8 cellular contexts compared by ENCODE assay signal in genomic region chr10:84194424-84195043, GRCh38. TPM values are rescaled to one million over a fixed set of nuclear protein-coding genes. Genes with fewer than 3 reads are reported as not detected.
DNase-seq lines count a peak whose midpoint lies in the region; ATAC-seq and TF ChIP-seq lines count a peak whose summit lies in the region.

Gene CDHR1, plus strand, starts transcription at chr10:84194537. Its CDS starts 224 bp downstream, at chr10:84194761.

- H3K4me3 Mint-ChIP-seq in activated CD8-positive, alpha-beta memory T cell treated with anti-CD3 and anti-CD28 coated beads, Interleukin-2, amount 10 ng/mL, durations not matched to agents 7 days and 5 days = peak within 1 kb of the TSS; percentile 43

- DNase-seq in ELR (ENCODE audit: low read depth) = peak; percentile 16
- peak; percentile 28 for DNase-seq in MV-4-11 (lab: John Stamatoyannopoulos, UW)
- DNase-seq in activated CD8-positive, alpha-beta memory T cell treated with anti-CD3 and anti-CD28 coated beads, Interleukin-2, amount 10 ng/mL, durations not matched to agents 7 days and 5 days = peak; percentile 62
- peak in 6 of 10 donors; percentile 38 to 93 (median 47) for DNase-seq in posterior cingulate gyrus
- no peak for DNase-seq in NCI-H2107 (lab: John Stamatoyannopoulos, UW)
- no peak for DNase-seq in SIG-M5 (lab: John Stamatoyannopoulos, UW)

- no peak within 1 kb of the TSS for H3K27ac Mint-ChIP-seq in activated CD8-positive, alpha-beta memory T cell treated with anti-CD3 and anti-CD28 coated beads, Interleukin-2, amount 10 ng/mL, durations not matched to agents 7 days and 5 days

- no peak for TF ChIP-seq POLR2A in gastroesophageal sphincter (IDR thresholded peaks at IDR 0.05)

- ATAC-seq in GM21528 (IDR thresholded peaks at IDR 0.05; ENCODE audit: low FRiP score, unreplicated experiment) (peak; percentile 56), gastroesophageal sphincter (peak; percentile 39)
- peak; percentile 83 for ATAC-seq in activated CD8-positive, alpha-beta memory T cell treated with anti-CD3 and anti-CD28 coated beads, Interleukin-2, amount 10 ng/mL, durations not matched to agents 7 days and 5 days

- no peaks in the 10 kb centered on the region for H3K36me3 Mint-ChIP-seq in activated CD8-positive, alpha-beta memory T cell treated with anti-CD3 and anti-CD28 coated beads, Interleukin-2, amount 10 ng/mL, durations not matched to agents 7 days and 5 days

- TF ChIP-seq CTCF in gastroesophageal sphincter (IDR thresholded peaks at IDR 0.05) = no peak

- H3K4me1 Mint-ChIP-seq in activated CD8-positive, alpha-beta memory T cell treated with anti-CD3 and anti-CD28 coated beads, Interleukin-2, amount 10 ng/mL, durations not matched to agents 7 days and 5 days = peaks cover 10% of the 10 kb centered on the region

- CTCF ChIA-PET in activated CD8-positive, alpha-beta memory T cell treated with anti-CD3 and anti-CD28 coated beads, Interleukin-2, amount 10 ng/mL, durations not matched to agents 7 days and 5 days (lab: Charles Lee) = interaction anchor here (0.9 to 2.6 kb wide), 4 partner anchors 11 to 56 kb away, joined by 3 to 9 read pairs (median 7); partner anchors contain the start of gene GHITM

- TF ChIP-seq EP300 in gastroesophageal sphincter (IDR thresholded peaks at IDR 0.05) = no peak

- no CpG with 5 or more reads among the region's 61 CpGs for WGBS in gastroesophageal sphincter (ENCODE audit: low coverage in 1 of 2), 2 donors

- H3K27me3 Mint-ChIP-seq in activated CD8-positive, alpha-beta memory T cell treated with anti-CD3 and anti-CD28 coated beads, Interleukin-2, amount 10 ng/mL, durations not matched to agents 7 days and 5 days = peaks cover 38% of the 10 kb centered on the region

- H3K36me3 ChIP-seq in gastroesophageal sphincter = no peaks in the 10 kb centered on the region

- H3K4me3 ChIP-seq in gastroesophageal sphincter = peak within 1 kb of the TSS; percentile 3 to 55

- intact Hi-C loops in posterior cingulate gyrus (cut with DNase I) = no loop called here

- H3K9me3 ChIP-seq in gastroesophageal sphincter = no peaks in the 10 kb centered on the region

- no peak within 1 kb of the TSS for H3K27ac ChIP-seq in gastroesophageal sphincter

- H3K27me3 ChIP-seq in gastroesophageal sphincter = peaks cover 79% of the 10 kb centered on the region

- peaks cover 0 to 15% (median 8%) of the 10 kb centered on the region in 3 donors for H3K4me1 ChIP-seq in gastroesophageal sphincter

- no peaks in the 10 kb centered on the region for H3K9me3 Mint-ChIP-seq in activated CD8-positive, alpha-beta memory T cell treated with anti-CD3 and anti-CD28 coated beads, Interleukin-2, amount 10 ng/mL, durations not matched to agents 7 days and 5 days (ENCODE audit: low read depth)

RNA-seq across cellular contexts. Expression of gene CDHR1, which starts in this region (rescaled TPM):
- 1 to 10 TPM in 1 of 2 experiments, under 1 TPM in 1; 0.37 to 1.6 TPM for total RNA-seq in activated CD8-positive, alpha-beta memory T cell treated with anti-CD3 and anti-CD28 coated beads, Interleukin-2, amount 10 ng/mL, durations not matched to agents 7 days and 5 days
- under 1 TPM in 2 of 4 donors, not detected in 2; 0.10 to 0.67 TPM for total RNA-seq in gastroesophageal sphincter

Comparison
In these comparisons a context has a peak if more than half of its experiments do, and no peak if none do; other contexts are left out.
1. Peak in ATAC-seq and H3K4me3 ChIP-seq in gastroesophageal sphincter; RNA of the gene not detected or under 1 TPM.
2. DNase-seq: peak in ELR (single experiment), MV-4-11 (single experiment), activated CD8-positive, alpha-beta memory T cell treated with anti-CD3 and anti-CD28 coated beads, Interleukin-2, amount 10 ng/mL, durations not matched to agents 7 days and 5 days (single experiment) and posterior cingulate gyrus (6 of 10); none in NCI-H2107 (single experiment) and SIG-M5 (single experiment).
3. Peak in every context shown above with its lines, with median percentiles within 50 percentile points of each other: ATAC-seq.